In the genomic region with DNA sequence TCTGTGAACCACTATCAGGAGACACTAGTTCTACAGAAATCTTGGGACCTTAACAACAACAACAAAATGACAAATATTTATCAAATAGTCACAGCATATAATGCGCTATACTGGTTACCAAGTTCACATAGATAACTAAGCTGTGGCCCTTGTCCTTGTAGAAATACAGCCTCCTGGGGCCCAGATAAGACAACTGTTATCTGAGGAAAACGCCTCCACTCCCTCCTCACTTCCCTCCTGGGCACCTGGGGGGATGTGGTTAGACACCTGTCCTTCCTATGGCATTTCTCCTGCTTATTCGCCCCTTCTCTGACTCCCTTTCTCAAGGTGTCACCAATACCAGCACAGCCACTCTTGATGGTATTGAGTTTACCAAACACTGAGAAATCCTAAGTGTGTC, we compare ENCODE assay signal across 18 cellular contexts.
DNase-seq lines count a peak whose midpoint lies in the region; ATAC-seq and TF ChIP-seq lines count a peak whose summit lies in the region.
"Had no signal": no experiment of that assay in that cellular context is flagged by ENCODE, and none has a peak within 500 bp of the region (broad histone marks: within the 10 kb centered on the region; RNA-seq: fewer than 3 reads in every experiment).

No MANE protein-coding gene starts in this region.

- ATAC-seq in activated naive CD8-positive, alpha-beta T cell treated with anti-CD3 and anti-CD28 coated beads, Interleukin-2, amount 50 U/mL, for 24 hours, result no peak
- ATAC-seq in psoas muscle, result no peak
- no peak for ATAC-seq in HG03520 (IDR thresholded peaks at IDR 0.05; ENCODE audit: unreplicated experiment)
- ATAC-seq in HG02763 (IDR thresholded peaks at IDR 0.05; ENCODE audit: unreplicated experiment), result no peak

- TF ChIP-seq CTCF in psoas muscle (IDR thresholded peaks at IDR 0.05) (no peak), vagina (IDR thresholded peaks at IDR 0.05) (no peak)

- H3K36me3 ChIP-seq in psoas muscle (ENCODE audit: insufficient read depth in 1 of 2, low read depth in 1 of 2) (no peaks in the 10 kb centered on the region), vagina (no peaks in the 10 kb centered on the region)

- no peaks in the 10 kb centered on the region for H3K9me3 Mint-ChIP-seq in activated naive CD8-positive, alpha-beta T cell (ENCODE audit: low read depth)
- H3K9me3 Mint-ChIP-seq in activated naive CD8-positive, alpha-beta T cell treated with anti-CD3 and anti-CD28 coated beads, Interleukin-2, amount 50 U/mL, for 24 hours, result no peaks in the 10 kb centered on the region

- H3K36me3 Mint-ChIP-seq in activated naive CD8-positive, alpha-beta T cell, result peaks cover 4% of the 10 kb centered on the region
- peaks cover 3% of the 10 kb centered on the region for H3K36me3 Mint-ChIP-seq in activated naive CD8-positive, alpha-beta T cell treated with anti-CD3 and anti-CD28 coated beads, Interleukin-2, amount 50 U/mL, for 24 hours (ENCODE audit: low read depth)

- TF ChIP-seq POLR2A in erythroblast (IDR thresholded peaks at IDR 0.05; ENCODE audit: low read length) (no peak), vagina (IDR thresholded peaks at IDR 0.05) (no peak)

- DNase-seq in activated naive CD8-positive, alpha-beta T cell treated with anti-CD3 and anti-CD28 coated beads, Interleukin-2, amount 50 U/mL, for 24 hours, result no peak
- peak; percentile 44 to 78 for DNase-seq in erythroblast (lab: John Stamatoyannopoulos, UW)
- no peak for DNase-seq in psoas muscle
- DNase-seq in vagina (ENCODE audit: extremely low spot score in 2 of 2), result no peak
- no peak for DNase-seq in NCI-H1930 (lab: John Stamatoyannopoulos, UW)
- DNase-seq: C1 segment of cervical spinal cord, DMS153, HCEC 1CT, KBM-7, NCI-H1092, NCI-H2107, NCI-H226, NCI-H526 treated with DMSO at 0.1 percent for 48 hours, PC-3 had no signal

- peaks cover 1% of the 10 kb centered on the region for H3K4me1 Mint-ChIP-seq in activated naive CD8-positive, alpha-beta T cell (ENCODE audit: low read depth)
- peaks cover 7% of the 10 kb centered on the region for H3K4me1 Mint-ChIP-seq in activated naive CD8-positive, alpha-beta T cell treated with anti-CD3 and anti-CD28 coated beads, Interleukin-2, amount 50 U/mL, for 24 hours

- WGBS in psoas muscle, 3 donors, result 93 to 95% (median 94%) methylated on average over 3 of the region's 3 CpGs

- H3K27me3 Mint-ChIP-seq in activated naive CD8-positive, alpha-beta T cell, result no peaks in the 10 kb centered on the region
- no peaks in the 10 kb centered on the region for H3K27me3 Mint-ChIP-seq in activated naive CD8-positive, alpha-beta T cell treated with anti-CD3 and anti-CD28 coated beads, Interleukin-2, amount 50 U/mL, for 24 hours

- intact Hi-C loops in psoas muscle (cut with DNase I), result loop anchor here in 1 of 2 donors (5.0 kb wide), 1 partner anchor 42 kb away; no protein-coding TSS in a partner anchor
- intact Hi-C loops in vagina (cut with DNase I), result no loop called here

- no peak overlapping the region for H3K4me3 Mint-ChIP-seq in activated naive CD8-positive, alpha-beta T cell
- H3K4me3 Mint-ChIP-seq in activated naive CD8-positive, alpha-beta T cell treated with anti-CD3 and anti-CD28 coated beads, Interleukin-2, amount 50 U/mL, for 24 hours, result no peak overlapping the region

- H3K27ac ChIP-seq in psoas muscle (peak overlapping the region; percentile 89), vagina (peak overlapping the region; percentile 76)
- H3K27ac ChIP-seq: 22Rv1 had no signal

- no peaks in the 10 kb centered on the region for H3K9me3 ChIP-seq in psoas muscle
- no peaks in the 10 kb centered on the region for H3K9me3 ChIP-seq in vagina

- H3K27ac Mint-ChIP-seq in activated naive CD8-positive, alpha-beta T cell, result peak overlapping the region; percentile 61
- H3K27ac Mint-ChIP-seq in activated naive CD8-positive, alpha-beta T cell treated with anti-CD3 and anti-CD28 coated beads, Interleukin-2, amount 50 U/mL, for 24 hours, result no peak overlapping the region

- H3K4me1 ChIP-seq in psoas muscle (peaks cover 62% of the 10 kb centered on the region), vagina (peaks cover 49% of the 10 kb centered on the region)

- H3K27me3 ChIP-seq in psoas muscle (ENCODE audit: insufficient read depth in 3 of 3, low read length in 2 of 3), result no peaks in the 10 kb centered on the region
- H3K27me3 ChIP-seq in vagina, result no peaks in the 10 kb centered on the region

- H3K4me3 ChIP-seq in psoas muscle (no peak overlapping the region), vagina (no peak overlapping the region)

Comparison
In these comparisons a context has a peak if more than half of its experiments do, and no peak if none do; other contexts are left out.
1. DNase-seq: peak in erythroblast (2 of 2); none in activated naive CD8-positive, alpha-beta T cell treated with anti-CD3 and anti-CD28 coated beads, Interleukin-2, amount 50 U/mL, for 24 hours (single experiment), psoas muscle (0 of 2), vagina (0 of 2) and NCI-H1930 (0 of 2).